ENCODE assay signal across 12 cellular contexts in the genomic region with DNA sequence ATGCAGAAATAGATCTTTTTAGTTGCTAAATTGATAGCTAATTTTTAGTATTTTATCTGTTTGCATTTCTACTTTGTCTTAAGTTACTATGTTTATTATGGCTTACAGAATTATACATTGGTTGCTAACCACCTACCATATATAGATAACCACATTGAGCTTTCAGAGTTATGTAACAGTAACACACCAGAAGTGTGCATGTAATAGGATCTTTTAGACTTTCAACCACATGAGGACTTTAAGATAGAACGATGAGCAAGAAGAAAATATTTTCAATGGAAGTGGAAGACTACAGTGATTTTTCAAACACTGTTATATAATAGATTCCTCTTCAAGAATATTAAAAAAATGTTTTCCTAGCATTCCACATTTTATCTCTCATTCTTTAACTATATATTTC.
"Had no signal": no experiment of that assay in that cellular context is flagged by ENCODE, and none has a peak within 500 bp of the region (broad histone marks: within the 10 kb centered on the region; RNA-seq: fewer than 3 reads in every experiment).

No MANE protein-coding gene starts in this region.

- H3K4me1 ChIP-seq: foreskin keratinocyte had no signal

- ATAC-seq: activated naive CD4-positive, alpha-beta T cell treated with anti-CD3 and anti-CD28 coated beads, Interleukin-2, amount 50 U/mL, for 72 hours; activated T-cell treated with anti-CD3 and anti-CD28 coated beads, Interleukin-2, amount 50 U/mL, for 4 hours; foreskin keratinocyte; stimulated activated naive CD8-positive, alpha-beta T cell treated with anti-CD3 and anti-CD28 coated beads, Interleukin-15, amount 100 ng/mL, for 72 hours had no signal

- H3K27ac ChIP-seq: foreskin keratinocyte, thoracic aorta had no signal

- H3K27me3 ChIP-seq: foreskin keratinocyte had no signal

- H3K9me3 ChIP-seq: thoracic aorta had no signal

- DNase-seq: activated CD4-positive, alpha-beta T cell treated with anti-CD3 and anti-CD28 coated beads, Interleukin-2, amount 50 U/mL, for 48 hours; activated effector memory CD4-positive, alpha-beta T cell treated with anti-CD3 and anti-CD28 coated beads, Interleukin-2, amount 50 U/mL, for 16 hours; activated T-cell treated with anti-CD3 and anti-CD28 coated beads, Interleukin-2, amount 50 U/mL, for 4 hours; anterior cingulate cortex; foreskin keratinocyte; head of caudate nucleus; nephron progenitor cell; stimulated activated CD4-positive, alpha-beta T cell treated with anti-CD3 and anti-CD28 coated beads, Interleukin-15, amount 100 ng/mL, for 24 hours; stimulated activated CD4-positive, alpha-beta T cell treated with anti-CD3 and anti-CD28 coated beads, Interleukin-4, amount 100 ng/mL, for 24 hours; stimulated activated naive CD8-positive, alpha-beta T cell treated with anti-CD3 and anti-CD28 coated beads, Interleukin-15, amount 100 ng/mL, for 72 hours had no signal

- H3K4me3 ChIP-seq: thoracic aorta had no signal
